Comparison of ENCODE assay signal across 8 cellular contexts in the genomic region with DNA sequence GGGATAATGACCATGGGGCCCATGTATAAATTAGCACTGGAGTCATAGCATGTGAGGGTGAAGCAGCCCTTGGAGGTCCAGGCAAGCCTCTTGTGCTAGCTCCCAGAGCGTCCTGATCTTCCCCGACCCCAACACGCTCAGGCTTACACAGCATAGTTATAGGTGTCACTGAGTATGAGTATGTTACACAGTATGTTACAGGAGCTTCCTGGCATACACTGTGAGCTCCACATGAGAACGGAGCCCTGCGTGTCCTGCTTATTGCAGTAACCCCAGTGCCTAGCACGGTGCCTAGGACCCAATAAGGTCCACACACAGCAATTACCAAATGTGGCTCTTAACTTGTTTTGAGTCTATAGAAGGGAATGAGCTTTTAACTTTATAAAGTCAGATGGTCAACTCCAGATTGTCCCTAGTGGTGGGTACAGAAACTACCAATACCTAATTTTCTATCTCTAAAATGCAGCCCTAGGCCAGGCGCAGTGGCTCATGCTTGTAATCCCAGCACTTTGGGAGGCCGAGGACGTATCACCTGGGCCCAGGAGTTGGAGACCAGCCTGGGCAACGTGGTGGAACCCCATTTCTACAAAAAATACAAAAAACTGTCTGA.
DNase-seq lines count a peak whose midpoint lies in the region; ATAC-seq and TF ChIP-seq lines count a peak whose summit lies in the region.

No MANE protein-coding gene starts in this region.

- peak; percentile 33 for DNase-seq in Caki2 (ENCODE audit: low read depth)
- peak; percentile 14 for DNase-seq in MM.1S
- DNase-seq in esophagus squamous epithelium (lab: John Stamatoyannopoulos, UW), result no peak
- no peak for DNase-seq in stimulated activated CD4-positive, alpha-beta T cell treated with anti-CD3 and anti-CD28 coated beads, Interleukin-15, amount 100 ng/mL, for 24 hours
- DNase-seq in superior temporal gyrus (ENCODE audit: extremely low spot score), result no peak
- no peak for DNase-seq in globus pallidus (ENCODE audit: low spot score)
- DNase-seq in MG63, result no peak

- H4K20me1 ChIP-seq in MM.1S (ENCODE audit: insufficient read depth, low read length), result no peaks in the 10 kb centered on the region

- WGBS in esophagus squamous epithelium, 2 donors, result 55 to 60% methylated on average over 5 to 6 of the region's 10 CpGs

- H3K27me3 ChIP-seq in MM.1S (replicated peaks; ENCODE audit: insufficient read depth, low read length) (no peaks in the 10 kb centered on the region), esophagus squamous epithelium (no peaks in the 10 kb centered on the region), MG63 (no peaks in the 10 kb centered on the region)

- H3K36me3 ChIP-seq in MM.1S (replicated peaks; ENCODE audit: insufficient read depth, low read length), result no peaks in the 10 kb centered on the region
- peaks cover 0 to 12% (median 0%) of the 10 kb centered on the region in 3 donors for H3K36me3 ChIP-seq in esophagus squamous epithelium
- H3K36me3 ChIP-seq in MG63, result no peaks in the 10 kb centered on the region

- peak; percentile 38 for TF ChIP-seq CTCF in MM.1S (IDR thresholded peaks at IDR 0.05; ENCODE audit: low read length)
- peak in 4 of 6 experiments; percentile 20 to 61 (median 27) for TF ChIP-seq CTCF in esophagus squamous epithelium (IDR thresholded peaks at IDR 0.05)

- H3K4me3 ChIP-seq in MM.1S (ENCODE audit: low read length), result no peak overlapping the region
- no peak overlapping the region for H3K4me3 ChIP-seq in esophagus squamous epithelium
- H3K4me3 ChIP-seq in MG63, result no peak overlapping the region

- H3K27ac ChIP-seq in MM.1S (ENCODE audit: low read length), result no peak overlapping the region
- peak overlapping the region; percentile 72 to 86 (median 76) for H3K27ac ChIP-seq in esophagus squamous epithelium

- peak; percentile 76 for ATAC-seq in GM21381 (IDR thresholded peaks at IDR 0.05; ENCODE audit: unreplicated experiment)

- H3F3A ChIP-seq in MM.1S (ENCODE audit: insufficient read depth, low read length), result no peaks in the 10 kb centered on the region

- H3K4me1 ChIP-seq in MM.1S (ENCODE audit: low read length) (no peaks in the 10 kb centered on the region), esophagus squamous epithelium (peaks cover 17 to 40% (median 17%) of the 10 kb centered on the region in 3 donors)

- no peak overlapping the region for H3K9ac ChIP-seq in MM.1S (ENCODE audit: low read length)

- intact Hi-C loops in esophagus squamous epithelium (cut with DNase I), result no loop called here

- no peaks in the 10 kb centered on the region for H3K79me2 ChIP-seq in MM.1S (ENCODE audit: low read length)

- no peak overlapping the region for H3K4me2 ChIP-seq in MM.1S (ENCODE audit: low read depth, low read length)

- H2AFZ ChIP-seq in MM.1S (ENCODE audit: low read length), result no peak overlapping the region

- TF ChIP-seq POLR2A in esophagus squamous epithelium (IDR thresholded peaks at IDR 0.05), result no peak

- H3K9me2 ChIP-seq in MM.1S (replicated peaks; ENCODE audit: insufficient read depth, low read length), result no peaks in the 10 kb centered on the region

- H3K9me3 ChIP-seq in MM.1S (replicated peaks; ENCODE audit: insufficient read depth, low read length), result no peaks in the 10 kb centered on the region
- H3K9me3 ChIP-seq in esophagus squamous epithelium, result no peaks in the 10 kb centered on the region
- H3K9me3 ChIP-seq in MG63, result no peaks in the 10 kb centered on the region

- in situ Hi-C loops in Caki2 (cut with HindIII; ENCODE audit: low pct_unique_long_range_greater_than_20kb, low sequenced_read_pairs), result no loop called here

Comparison
In these comparisons a context has a peak if more than half of its experiments do, and no peak if none do; other contexts are left out.
1. DNase-seq: peak in Caki2 (single experiment) and MM.1S (single experiment); none in esophagus squamous epithelium (single experiment), stimulated activated CD4-positive, alpha-beta T cell treated with anti-CD3 and anti-CD28 coated beads, Interleukin-15, amount 100 ng/mL, for 24 hours (single experiment), superior temporal gyrus (single experiment), globus pallidus (single experiment) and MG63 (single experiment).